In the genomic region with DNA sequence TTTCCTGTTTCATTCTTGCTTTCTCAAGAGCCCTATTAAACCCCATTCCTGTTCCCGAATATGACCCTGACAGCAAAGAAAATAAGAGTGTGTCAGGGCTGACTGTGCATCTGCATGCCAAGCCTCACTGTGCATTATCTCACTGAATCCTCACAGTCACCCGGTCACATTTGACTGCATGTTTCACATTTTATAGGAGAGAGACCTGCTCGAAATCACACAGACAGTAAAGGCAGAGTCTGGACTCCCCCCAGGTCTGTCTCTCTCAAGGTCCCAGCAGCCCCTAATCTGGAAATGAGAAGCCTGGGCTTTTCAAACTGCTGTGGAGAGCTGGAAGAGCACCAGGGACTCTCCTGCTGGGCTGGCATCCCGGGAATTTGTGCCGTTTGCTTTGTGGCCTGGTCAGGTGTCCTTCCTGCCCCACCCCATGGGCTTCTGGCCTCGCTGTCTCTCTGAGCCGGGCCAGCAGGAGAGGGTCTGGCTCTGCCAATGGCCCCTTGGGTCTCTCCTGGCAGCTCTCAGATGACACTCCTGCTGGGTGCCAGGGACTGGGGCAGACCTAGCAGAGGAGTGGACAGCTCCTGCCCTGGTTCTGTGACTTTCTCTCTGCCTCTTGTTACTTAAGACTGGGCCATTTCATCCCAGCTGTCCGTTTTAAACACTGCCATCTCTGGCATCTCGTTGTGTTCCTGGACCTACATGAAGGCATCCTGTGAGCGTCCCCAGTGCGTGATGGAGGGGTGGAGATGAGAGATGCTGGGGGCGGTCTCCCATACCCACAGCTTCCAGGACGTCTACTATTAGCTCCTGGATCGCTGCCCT, we compare ENCODE assay signal across 10 cellular contexts.
DNase-seq lines count a peak whose midpoint lies in the region; ATAC-seq, FAIRE-seq and TF ChIP-seq lines count a peak whose summit lies in the region.
"Had no signal": no experiment of that assay in that cellular context is flagged by ENCODE, and none has a peak within 500 bp of the region (broad histone marks: within the 10 kb centered on the region; RNA-seq: fewer than 3 reads in every experiment).

No MANE protein-coding gene starts in this region.

- H3K4me1 ChIP-seq in H1 (replicated peaks in 1 of 4; ENCODE audit: control insufficient read depth in 3 of 4, insufficient read depth in 4 of 4, low read length in 3 of 4) (peaks cover 19 to 40% (median 32%) of the 10 kb centered on the region in 4 experiments), neural progenitor cell (peaks cover 49% of the 10 kb centered on the region)

- peaks cover 9% of the 10 kb centered on the region for H3K27me3 Mint-ChIP-seq in neural progenitor cell (ENCODE audit: insufficient read depth, low read depth)
- no peaks in the 10 kb centered on the region for H3K27me3 Mint-ChIP-seq in activated T-cell treated with anti-CD3 and anti-CD28 coated beads, Interleukin-2, amount 50 U/mL, for 4 hours (ENCODE audit: low read depth)
- H3K27me3 Mint-ChIP-seq: activated CD4-positive, alpha-beta T cell treated with anti-CD3 and anti-CD28 coated beads, Interleukin-2, amount 10 ng/mL, durations not matched to agents 24 days and 14 days had no signal

- H3K27ac Mint-ChIP-seq in neural progenitor cell = peak overlapping the region; percentile 89
- H3K27ac Mint-ChIP-seq: activated CD4-positive, alpha-beta T cell treated with anti-CD3 and anti-CD28 coated beads, Interleukin-2, amount 10 ng/mL, durations not matched to agents 24 days and 14 days had no signal

- no peak; a peak in 2 of 3 replicates for TF ChIP-seq POLR2A in H1 (IDR thresholded peaks at IDR 0.05; ENCODE audit: control extremely low read depth in 1 of 2, low read depth in 2 of 2, low read length in 2 of 2)

- no peak overlapping the region for H3K14ac ChIP-seq in H1 (ENCODE audit: insufficient read length)

- peak overlapping the region; percentile 73 for H3K4ac ChIP-seq in H1 (replicated peaks; ENCODE audit: insufficient read length, low read depth, low read length)

- H2BK15ac ChIP-seq in H1 (ENCODE audit: low read length) = 0 out of 2 replicates have a peak overlapping the region, but pooled peaks have one; percentile 72

- H3K9me3 ChIP-seq in H1 (ENCODE audit: insufficient read depth in 2 of 2, low read depth in 1 of 2, low read length in 1 of 2) (no peaks in the 10 kb centered on the region), neural progenitor cell (ENCODE audit: low read depth) (no peaks in the 10 kb centered on the region)

- ATAC-seq in GM18870 (IDR thresholded peaks at IDR 0.05; ENCODE audit: unreplicated experiment) = no peak
- ATAC-seq in GM18873 (IDR thresholded peaks at IDR 0.05; ENCODE audit: low FRiP score, unreplicated experiment) = no peak
- no peak for ATAC-seq in HG02798 (IDR thresholded peaks at IDR 0.05; ENCODE audit: poor library complexity, unreplicated experiment)
- ATAC-seq in activated T-cell treated with anti-CD3 and anti-CD28 coated beads, Interleukin-2, amount 50 U/mL, for 4 hours = no peak

- H3K79me1 ChIP-seq in H1 (ENCODE audit: low read depth, low read length) = no peaks in the 10 kb centered on the region

- H3K79me2 ChIP-seq in H1 (ENCODE audit: control insufficient read depth in 1 of 2, insufficient read depth in 2 of 2, low read length in 2 of 2) (no peaks in the 10 kb centered on the region), neural progenitor cell (ENCODE audit: low read depth) (no peaks in the 10 kb centered on the region)

- in situ Hi-C loops in Caki2 (cut with HindIII; ENCODE audit: low pct_unique_long_range_greater_than_20kb, low sequenced_read_pairs) = no loop called here

- H2BK5ac ChIP-seq in H1 (ENCODE audit: low read depth, low read length) = peak overlapping the region; percentile 92; the same call in 1 of the 2 replicates

- H3K27me3 ChIP-seq in H1 (replicated peaks in 1 of 4; ENCODE audit: control insufficient read depth in 3 of 4, extremely low read depth in 1 of 4, insufficient read depth in 3 of 4, low read length in 3 of 4) (no peaks in the 10 kb centered on the region), neural progenitor cell (no peaks in the 10 kb centered on the region)

- H3K4me1 Mint-ChIP-seq in neural progenitor cell = peaks cover 38% of the 10 kb centered on the region
- H3K4me1 Mint-ChIP-seq in activated T-cell treated with anti-CD3 and anti-CD28 coated beads, Interleukin-2, amount 50 U/mL, for 4 hours (ENCODE audit: low read depth) = peaks cover 5% of the 10 kb centered on the region

- no peaks in the 10 kb centered on the region for H3K9me3 Mint-ChIP-seq in neural progenitor cell
- no peaks in the 10 kb centered on the region for H3K9me3 Mint-ChIP-seq in activated T-cell treated with anti-CD3 and anti-CD28 coated beads, Interleukin-2, amount 50 U/mL, for 4 hours
- H3K9me3 Mint-ChIP-seq: activated CD4-positive, alpha-beta T cell treated with anti-CD3 and anti-CD28 coated beads, Interleukin-2, amount 10 ng/mL, durations not matched to agents 24 days and 14 days had no signal

- peak overlapping the region; percentile 76 for H2BK120ac ChIP-seq in H1 (replicated peaks; ENCODE audit: low read depth, low read length)

- no peak overlapping the region; a peak in 1 of 8 replicates for H3K4me3 ChIP-seq in H1 (ENCODE audit: extremely low read depth in 1 of 4, insufficient read depth in 2 of 4, low read depth in 3 of 4, low read length in 4 of 4)
- H3K4me3 ChIP-seq in neural progenitor cell = no peak overlapping the region

- H3K9ac ChIP-seq in H1 (replicated peaks in 1 of 4; ENCODE audit: extremely low read depth in 1 of 4, low read depth in 3 of 4, low read length in 3 of 4) = no peak overlapping the region
- no peak overlapping the region for H3K9ac ChIP-seq in neural progenitor cell

- peaks cover 5% of the 10 kb centered on the region; the same call in 1 of the 2 replicates for H3K23me2 ChIP-seq in H1 (ENCODE audit: low read depth, low read length)

- peak overlapping the region; percentile 30 for H4K5ac ChIP-seq in H1 (ENCODE audit: insufficient read length, low read depth, low read length)

- H2AK5ac ChIP-seq in H1 (ENCODE audit: low read depth, low read length) = peak overlapping the region; percentile 2; the same call in 1 of the 2 replicates

- TF ChIP-seq RAD21 in H1 (IDR thresholded peaks at IDR 0.05 in 1 of 2, conservative IDR thresholded peaks at IDR 0.05 in 1 of 2; ENCODE audit: low read depth in 2 of 2, low read length in 2 of 2) = no peak

- H4K8ac ChIP-seq in H1 (ENCODE audit: extremely low read depth, insufficient read depth, low read length) = peak overlapping the region; percentile 28; the same call in 1 of the 2 replicates

- H3K23ac ChIP-seq in H1 (ENCODE audit: insufficient read length) = no peak overlapping the region

- H3F3A ChIP-seq in neural progenitor cell (ENCODE audit: low read depth) = peaks cover 42% of the 10 kb centered on the region

- H3K27ac ChIP-seq in H1 (ENCODE audit: low read depth, low read length) (peak overlapping the region; percentile 59; the same call in 1 of the 2 replicates), neural progenitor cell (no peak overlapping the region)

- peak overlapping the region; percentile 3; the same call in 1 of the 2 replicates for H2BK20ac ChIP-seq in H1 (ENCODE audit: low read length)

- no peak for FAIRE-seq in H1 (lab: Jason Lieb, UNC)

- peak overlapping the region; percentile 94 for H4K91ac ChIP-seq in H1 (replicated peaks; ENCODE audit: insufficient read length, low read length)

- H3K4me3 Mint-ChIP-seq in neural progenitor cell = no peak overlapping the region
- no peak overlapping the region for H3K4me3 Mint-ChIP-seq in activated T-cell treated with anti-CD3 and anti-CD28 coated beads, Interleukin-2, amount 50 U/mL, for 4 hours
- H3K4me3 Mint-ChIP-seq: activated CD4-positive, alpha-beta T cell treated with anti-CD3 and anti-CD28 coated beads, Interleukin-2, amount 10 ng/mL, durations not matched to agents 24 days and 14 days had no signal

- H2BK12ac ChIP-seq in H1 (ENCODE audit: low read depth, low read length) = peak overlapping the region; percentile 85

- no peaks in the 10 kb centered on the region for H3K36me3 Mint-ChIP-seq in neural progenitor cell
- no peaks in the 10 kb centered on the region for H3K36me3 Mint-ChIP-seq in activated T-cell treated with anti-CD3 and anti-CD28 coated beads, Interleukin-2, amount 50 U/mL, for 4 hours (ENCODE audit: insufficient read depth)

- CTCF ChIA-PET in H1 (lab: Charles Lee; ENCODE audit: partially characterized antibody) = interaction anchor here (0.5 to 2.4 kb wide), 6 partner anchors 14 to 970 kb away, joined by 3 to 15 read pairs (median 3); no protein-coding TSS in a partner anchor

- DNase-seq in Caki2 (ENCODE audit: low read depth) (peak; percentile 42), NCI-H69 (lab: John Stamatoyannopoulos, UW) (peak; percentile 34), H1 (ENCODE audit: low read depth in 1 of 2, low spot score in 2 of 2) (peak; percentile 70 to 76), neural progenitor cell (ENCODE audit: low spot score) (peak; percentile 77)
- DNase-seq in activated T-cell treated with anti-CD3 and anti-CD28 coated beads, Interleukin-2, amount 50 U/mL, for 4 hours = no peak
- DNase-seq: activated CD4-positive, alpha-beta T cell treated with anti-CD3 and anti-CD28 coated beads, Interleukin-2, amount 10 ng/mL, durations not matched to agents 24 days and 14 days; amniotic stem cell had no signal

- peak overlapping the region; percentile 32 to 45; a peak in 3 of 4 replicates for H3K4me2 ChIP-seq in H1 (ENCODE audit: insufficient read depth in 1 of 2, low read depth in 2 of 2, low read length in 2 of 2)
- peak overlapping the region; percentile 48 for H3K4me2 ChIP-seq in neural progenitor cell

- no peaks in the 10 kb centered on the region for H3K36me3 ChIP-seq in H1 (ENCODE audit: control insufficient read depth in 2 of 4, insufficient read depth in 4 of 4, low read length in 3 of 4)
- no peaks in the 10 kb centered on the region for H3K36me3 ChIP-seq in neural progenitor cell

- H2AFZ ChIP-seq in H1 (ENCODE audit: low read length) (no peak overlapping the region), neural progenitor cell (replicated peaks) (no peak overlapping the region)

- POLR2A ChIA-PET in H1 (lab: Charles Lee; ENCODE audit: partially characterized antibody) = interaction anchor here (0.8 to 2.3 kb wide), 3 partner anchors 9 to 25 kb away, joined by 3 to 6 read pairs (median 5); no protein-coding TSS in a partner anchor

- peak in 1 of 2 experiments; percentile 58; a peak in 1 of 3 replicates for TF ChIP-seq EP300 in H1 (IDR thresholded peaks at IDR 0.05; ENCODE audit: borderline replicate concordance in 1 of 2, low read depth in 2 of 2, low read length in 2 of 2)

- no peak overlapping the region for H3K56ac ChIP-seq in H1 (replicated peaks; ENCODE audit: insufficient read length, low read depth, low read length)

- TF ChIP-seq CTCF in H1 (IDR thresholded peaks at IDR 0.05; ENCODE audit: control extremely low read depth in 1 of 3, insufficient read depth in 1 of 3, low read depth in 1 of 3, low read length in 3 of 3) (no peak), neural progenitor cell (IDR thresholded peaks at IDR 0.05) (no peak)

- H4K20me1 ChIP-seq in H1 (replicated peaks in 1 of 2; ENCODE audit: control insufficient read depth in 1 of 2, insufficient read depth in 2 of 2, low read length in 2 of 2) = no peaks in the 10 kb centered on the region
- peaks cover 12% of the 10 kb centered on the region for H4K20me1 ChIP-seq in neural progenitor cell (ENCODE audit: low read depth)

- 55% methylated on average over 14 of the region's 14 CpGs; no CpG with 5 or more reads in 1 of the 2 experiments for WGBS in H1 (ENCODE audit: extremely low coverage in 1 of 2, insufficient coverage in 1 of 2, insufficient read length in 1 of 2, insufficient replicate concordance in 2 of 2, low coverage in 1 of 2, low lambda C conversion rate in 2 of 2, missing lambda C conversion rate in 1 of 2), 2 experiments

- H3K18ac ChIP-seq in H1 (ENCODE audit: extremely low read depth, low read length) = peak overlapping the region; percentile 89
